Comparison of ENCODE assay signal across 8 cellular contexts in genomic region chr2:112275314-112275886, GRCh38. TPM values are rescaled to one million over a fixed set of nuclear protein-coding genes. Genes with fewer than 3 reads are reported as not detected.
A peak's percentile ranks its signal among the peaks of the same experiment; 100 is the strongest.
DNase-seq lines count a peak whose midpoint lies in the region; ATAC-seq, FAIRE-seq and TF ChIP-seq lines count a peak whose summit lies in the region.

TSS of gene ZC3H6 (plus strand) at chr2:112275597. CDS start at chr2:112275995, 398 bp downstream.

- peak; percentile 63 for TF ChIP-seq CTCF in HepG2 (CRISPR knock-in tag; IDR thresholded peaks at IDR 0.05)

- H3K4me1 ChIP-seq in BLaER1 treated with 17β-estradiol and CSF1 and Interleukin-3, amounts not matched to agents 10 nM and 100 nM, result peaks cover 6 to 30% (median 19%) of the 10 kb centered on the region in 10 experiments; a peak in 19 of 20 replicates
- H3K4me1 ChIP-seq in HepG2 (ENCODE audit: insufficient read depth, low read length), result peaks cover 14% of the 10 kb centered on the region; the same call in 1 of the 2 replicates

- no peaks in the 10 kb centered on the region for H3K36me3 ChIP-seq in BLaER1 treated with 17β-estradiol and CSF1 and Interleukin-3, amounts not matched to agents 10 nM and 100 nM
- no peaks in the 10 kb centered on the region for H3K36me3 ChIP-seq in HepG2 (replicated peaks in 1 of 2; ENCODE audit: control insufficient read depth in 1 of 2, insufficient read depth in 2 of 2, low read length in 2 of 2)

- H3K27me3 ChIP-seq in BLaER1 treated with 17β-estradiol and CSF1 and Interleukin-3, amounts not matched to agents 10 nM and 100 nM, result no peaks in the 10 kb centered on the region
- no peaks in the 10 kb centered on the region; a peak in 1 of 5 replicates for H3K27me3 ChIP-seq in HepG2 (ENCODE audit: control insufficient read depth in 1 of 2, insufficient read depth in 2 of 2, low read length in 2 of 2)

- WGBS in HepG2 (ENCODE audit: low lambda C conversion rate), result 0% methylated on average over 8 of the region's 59 CpGs

- no peaks in the 10 kb centered on the region for H3K9me3 ChIP-seq in BLaER1 treated with 17β-estradiol and CSF1 and Interleukin-3, amounts not matched to agents 10 nM and 100 nM (replicated peaks in 1 of 11)
- H3K9me3 ChIP-seq in HepG2 (ENCODE audit: low read length), result no peaks in the 10 kb centered on the region

- no peaks in the 10 kb centered on the region for H3K79me2 ChIP-seq in HepG2 (ENCODE audit: insufficient read depth, low read length)

- H3K9ac ChIP-seq in BLaER1 treated with 17β-estradiol and CSF1 and Interleukin-3, amounts not matched to agents 10 nM and 100 nM, result peak within 1 kb of the TSS; percentile 97 to 100 (median 100)
- H3K9ac ChIP-seq in HepG2 (ENCODE audit: insufficient read depth, low read depth, low read length), result peak within 1 kb of the TSS; percentile 100

- DNase-seq in NCI-H526 treated with DMSO at 0.1 percent for 48 hours (lab: John Stamatoyannopoulos, UW) (peak; percentile 96), dedifferentiated amniotic fluid mesenchymal stem cell (ENCODE audit: extremely low spot score) (peak; percentile 98), HepG2 (ENCODE audit: low spot score) (peak; percentile 95)
- peak; percentile 99 for DNase-seq in activated CD4-positive, alpha-beta T cell treated with anti-CD3 and anti-CD28 coated beads, Interleukin-2, amount 50 U/mL, for 1 hour
- DNase-seq in stimulated activated CD4-positive, alpha-beta T cell treated with anti-CD3 and anti-CD28 coated beads, Interleukin-4, amount 100 ng/mL, for 1 hour, result peak; percentile 99

- H3K4me3 ChIP-seq in BLaER1 treated with 17β-estradiol and CSF1 and Interleukin-3, amounts not matched to agents 10 nM and 100 nM, result peak within 1 kb of the TSS; percentile 69 to 97 (median 90)
- peak within 1 kb of the TSS; percentile 92 to 99 (median 97) for H3K4me3 ChIP-seq in HepG2 (replicated peaks in 1 of 3; ENCODE audit: insufficient read depth in 1 of 3, low read depth in 2 of 3, low read length in 3 of 3)

- peak within 1 kb of the TSS; percentile 74 to 94 (median 83) for H3K4me2 ChIP-seq in BLaER1 treated with 17β-estradiol and CSF1 and Interleukin-3, amounts not matched to agents 10 nM and 100 nM
- H3K4me2 ChIP-seq in HepG2 (ENCODE audit: low read depth, low read length), result peak within 1 kb of the TSS; percentile 89

- no peak within 1 kb of the TSS for H2AFZ ChIP-seq in HepG2 (ENCODE audit: low read length)

- peak; percentile 77 for TF ChIP-seq RAD21 in HepG2 (CRISPR knock-in tag; IDR thresholded peaks at IDR 0.05)

- peak; percentile 97 to 98 for TF ChIP-seq POLR2A in HepG2 (IDR thresholded peaks at IDR 0.05; ENCODE audit: insufficient read depth in 1 of 2, low read depth in 2 of 2, low read length in 2 of 2)

- FAIRE-seq in HepG2 (lab: Jason Lieb, UNC), result no peak

- CTCF ChIA-PET in HepG2 (lab: Yijun Ruan, JAX; ENCODE audit: low intra/inter-chr PET ratio, low total read pairs), result no interaction called here

- intact Hi-C loops in HepG2 (cut with micrococcal nuclease; ENCODE audit: unreplicated experiment), result no loop called here

- POLR2A ChIA-PET in HepG2 (lab: Yijun Ruan, JAX), result interaction anchor here (0.8 to 1.0 kb wide), 2 partner anchors 16 to 21 kb away, joined by 3 read pairs; partner anchors contain the start of gene ZC3H8

- in situ Hi-C loops in HepG2 (cut with HindIII; ENCODE audit: extremely low pct_ligation_motif_present, low pct_unique_long_range_greater_than_20kb), result no loop called here

- peak; percentile 96 for ATAC-seq in GM19324 (IDR thresholded peaks at IDR 0.05; ENCODE audit: low FRiP score, unreplicated experiment)
- peak; percentile 91 for ATAC-seq in HG03469 (IDR thresholded peaks at IDR 0.05; ENCODE audit: unreplicated experiment)
- peak; percentile 97 for ATAC-seq in HepG2

- peak within 1 kb of the TSS; percentile 97 to 100 (median 100) for H3K27ac ChIP-seq in BLaER1 treated with 17β-estradiol and CSF1 and Interleukin-3, amounts not matched to agents 10 nM and 100 nM
- H3K27ac ChIP-seq in HepG2 (ENCODE audit: extremely low read length, insufficient read depth, low read length), result peak within 1 kb of the TSS; percentile 99

- H4K20me1 ChIP-seq in BLaER1 treated with 17β-estradiol and CSF1 and Interleukin-3, amounts not matched to agents 10 nM and 100 nM, result no peaks in the 10 kb centered on the region
- H4K20me1 ChIP-seq in HepG2 (ENCODE audit: insufficient read depth, low read length), result no peaks in the 10 kb centered on the region

- BruUV-seq in HepG2 (replicated peaks; lab: Mats Ljungman, UMichigan), result no TSS peak

- TF ChIP-seq EP300 in HepG2 (IDR thresholded peaks at IDR 0.05; ENCODE audit: low read depth in 2 of 2, low read length in 2 of 2) (0 out of 4 replicates have a peak, but pooled peaks of 1 of the 2 experiments have one; percentile 21), HepG2 (CRISPR knock-in tag; IDR thresholded peaks at IDR 0.05; ENCODE audit: borderline replicate concordance) (0 out of 2 replicates have a peak, but pooled peaks have one; percentile 20)

TF ChIP-seq in HepG2, 621 proteins besides CTCF, POLR2A, EP300 and RAD21 (continues in another document):
- TF ChIP-seq MTERF4 (CRISPR knock-in tag; IDR thresholded peaks at IDR 0.05) (peak; percentile 99), ASH2L (IDR thresholded peaks at IDR 0.05; ENCODE audit: insufficient read length, low read depth, low read length) (peak; percentile 92), ZXDC (CRISPR knock-in tag; IDR thresholded peaks at IDR 0.05) (peak; percentile 96), NFE2L1 (CRISPR knock-in tag; IDR thresholded peaks at IDR 0.05; ENCODE audit: borderline replicate concordance) (peak; percentile 56; the same call in 1 of the 2 replicates), ZNF816 (CRISPR knock-in tag; IDR thresholded peaks at IDR 0.05; ENCODE audit: borderline replicate concordance) (peak; percentile 93), ZMYM2 (CRISPR knock-in tag; IDR thresholded peaks at IDR 0.05) (no peak), ZFP90 (CRISPR knock-in tag; IDR thresholded peaks at IDR 0.05; ENCODE audit: borderline replicate concordance) (0 out of 2 replicates have a peak, but pooled peaks have one; percentile 55), TSC22D2 (CRISPR knock-in tag; IDR thresholded peaks at IDR 0.05; ENCODE audit: borderline replicate concordance) (peak; percentile 98), TBP (CRISPR knock-in tag; IDR thresholded peaks at IDR 0.05) (no peak)

RNA-seq across cellular contexts. Expression of gene ZC3H6, which starts in this region (rescaled TPM):
- total RNA-seq in HepG2 (2016; rRNA removed; fragmentation: Illumina TruSeq; extraction: Trizol), result 0.88 and 0.93 TPM in 2 replicates
- total RNA-seq in HepG2 (2016; cell fraction: cytosol; rRNA removed; fragmentation: Illumina TruSeq; extraction: Trizol; ENCODE audit: low read depth), result 0.88 and 0.91 TPM in 2 replicates
- 0.97 and 1.3 TPM in 2 replicates for total RNA-seq in HepG2 (2016; cell fraction: insoluble cytoplasmic fraction; rRNA removed; fragmentation: Illumina TruSeq; extraction: Trizol)
- 0.65 and 1.5 TPM in 2 replicates for total RNA-seq in HepG2 (2016; cell fraction: membrane; rRNA removed; fragmentation: Illumina TruSeq; extraction: Trizol)
- 1.0 and 1.2 TPM in 2 replicates for total RNA-seq in HepG2 (2016; cell fraction: nucleus; rRNA removed; fragmentation: Illumina TruSeq; extraction: Trizol)
- polyA plus RNA-seq in HepG2 (2011; rRNA removed), result 0.71 TPM in 2 replicates
- polyA plus RNA-seq in HepG2 (2011; cell fraction: cytosol; rRNA removed), result 0.32 and 0.45 TPM in 2 replicates
- 0.64 and 0.68 TPM in 2 replicates for polyA plus RNA-seq in HepG2 (2011; cell fraction: nucleus; rRNA removed)
- 2.1 and 3.0 TPM in 2 replicates for polyA plus RNA-seq in HepG2 (2012)
- polyA plus RNA-seq in HepG2 (2016; cell fraction: cytosol; fragmentation: Illumina TruSeq; extraction: Trizol; ENCODE audit: low read depth), result 0.15 and 0.17 TPM in 2 replicates
- polyA plus RNA-seq in HepG2 (2016; cell fraction: insoluble cytoplasmic fraction; fragmentation: Illumina TruSeq; extraction: Trizol; ENCODE audit: low read depth), result 0.79 and 0.92 TPM in 2 replicates
- polyA plus RNA-seq in HepG2 (2016; cell fraction: membrane; fragmentation: Illumina TruSeq; extraction: Trizol; ENCODE audit: low read depth), result 0.20 and 0.23 TPM in 2 replicates
- polyA plus RNA-seq in HepG2 (2016; cell fraction: nucleus; fragmentation: Illumina TruSeq; extraction: Trizol; ENCODE audit: insufficient read depth, low read depth), result 0.59 and 1.0 TPM in 2 replicates
- 0.77 and 1.3 TPM in 2 replicates for polyA minus RNA-seq in HepG2 (2011; rRNA and poly(A)+ RNA removed; ENCODE audit: low replicate concordance)
- polyA minus RNA-seq in HepG2 (2011; cell fraction: cytosol; rRNA and poly(A)+ RNA removed), result 1.1 and 1.9 TPM in 2 replicates
- 2.7 and 3.0 TPM in 2 replicates for polyA minus RNA-seq in HepG2 (2011; cell fraction: nucleus; rRNA and poly(A)+ RNA removed)

Comparison
In these comparisons a context has a peak if more than half of its experiments do, and no peak if none do; other contexts are left out.
1. Peak in every context shown above with its lines: DNase-seq, ATAC-seq, H3K4me3 ChIP-seq and H3K27ac ChIP-seq.